ENCODE assay signal across 8 cellular contexts in genomic region chrX:107825698-107826285, GRCh38.
DNase-seq lines count a peak whose midpoint lies in the region; ATAC-seq and TF ChIP-seq lines count a peak whose summit lies in the region.

A gene with protein sequence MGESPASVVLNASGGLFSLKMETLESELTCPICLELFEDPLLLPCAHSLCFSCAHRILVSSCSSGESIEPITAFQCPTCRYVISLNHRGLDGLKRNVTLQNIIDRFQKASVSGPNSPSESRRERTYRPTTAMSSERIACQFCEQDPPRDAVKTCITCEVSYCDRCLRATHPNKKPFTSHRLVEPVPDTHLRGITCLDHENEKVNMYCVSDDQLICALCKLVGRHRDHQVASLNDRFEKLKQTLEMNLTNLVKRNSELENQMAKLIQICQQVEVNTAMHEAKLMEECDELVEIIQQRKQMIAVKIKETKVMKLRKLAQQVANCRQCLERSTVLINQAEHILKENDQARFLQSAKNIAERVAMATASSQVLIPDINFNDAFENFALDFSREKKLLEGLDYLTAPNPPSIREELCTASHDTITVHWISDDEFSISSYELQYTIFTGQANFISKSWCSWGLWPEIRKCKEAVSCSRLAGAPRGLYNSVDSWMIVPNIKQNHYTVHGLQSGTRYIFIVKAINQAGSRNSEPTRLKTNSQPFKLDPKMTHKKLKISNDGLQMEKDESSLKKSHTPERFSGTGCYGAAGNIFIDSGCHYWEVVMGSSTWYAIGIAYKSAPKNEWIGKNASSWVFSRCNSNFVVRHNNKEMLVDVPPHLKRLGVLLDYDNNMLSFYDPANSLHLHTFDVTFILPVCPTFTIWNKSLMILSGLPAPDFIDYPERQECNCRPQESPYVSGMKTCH (plus strand): TSS chrX:107825866. CDS start chrX:107826427, 561 bp downstream.

- no peaks in the 10 kb centered on the region for H4K20me1 ChIP-seq in MM.1S (ENCODE audit: insufficient read depth, low read length)

- H3K27ac ChIP-seq in C4-2B (peak within 1 kb of the TSS; percentile 94), MM.1S (ENCODE audit: low read length) (no peak within 1 kb of the TSS; the same call in 1 of the 2 replicates)

- 0 out of 2 replicates have a peak, but pooled peaks cover 5% of the 10 kb centered on the region for H3K4me1 ChIP-seq in MM.1S (ENCODE audit: low read length)

- no peaks in the 10 kb centered on the region for H3F3A ChIP-seq in MM.1S (ENCODE audit: insufficient read depth, low read length)

- no peaks in the 10 kb centered on the region for H3K36me3 Mint-ChIP-seq in memory B cell

- H3K9me3 Mint-ChIP-seq in memory B cell, result no peaks in the 10 kb centered on the region

- peak within 1 kb of the TSS; percentile 56; the same call in 1 of the 2 replicates for H2AFZ ChIP-seq in MM.1S (ENCODE audit: low read length)

- H3K9me3 ChIP-seq in MM.1S (replicated peaks; ENCODE audit: insufficient read depth, low read length), result no peaks in the 10 kb centered on the region

- peak within 1 kb of the TSS; percentile 48; the same call in 1 of the 2 replicates for H3K9ac ChIP-seq in MM.1S (ENCODE audit: low read length)

- H3K4me3 ChIP-seq in MM.1S (ENCODE audit: low read length), result peak within 1 kb of the TSS; percentile 68

- TF ChIP-seq CTCF in C4-2B (conservative IDR thresholded peaks at IDR 0.05), result no peak
- TF ChIP-seq CTCF in MM.1S (IDR thresholded peaks at IDR 0.05; ENCODE audit: low read length), result no peak

- H3K79me2 ChIP-seq in MM.1S (ENCODE audit: low read length), result no peaks in the 10 kb centered on the region

- H3K4me3 Mint-ChIP-seq in memory B cell, result peak within 1 kb of the TSS; percentile 87

- no peaks in the 10 kb centered on the region for H3K27me3 ChIP-seq in MM.1S (replicated peaks; ENCODE audit: insufficient read depth, low read length)

- no peaks in the 10 kb centered on the region for H3K9me2 ChIP-seq in MM.1S (replicated peaks; ENCODE audit: insufficient read depth, low read length)

- no peaks in the 10 kb centered on the region for H3K36me3 ChIP-seq in MM.1S (replicated peaks; ENCODE audit: insufficient read depth, low read length)

- peak within 1 kb of the TSS; percentile 81 for H3K27ac Mint-ChIP-seq in memory B cell

- ATAC-seq in GM21528 (IDR thresholded peaks at IDR 0.05; ENCODE audit: low FRiP score, unreplicated experiment) (peak; percentile 40), memory B cell (ENCODE audit: low read depth) (peak; percentile 57)

- peaks cover 14% of the 10 kb centered on the region for H3K4me1 Mint-ChIP-seq in memory B cell

- DNase-seq in MM.1S, result peak; percentile 46
- peak; percentile 47 for DNase-seq in activated CD4-positive, alpha-beta T cell treated with anti-CD3 and anti-CD28 coated beads, Interleukin-2, amount 50 U/mL, for 1 hour
- peak; percentile 35 for DNase-seq in effector CD4-positive, alpha-beta T cell
- peak; percentile 5 to 23 for DNase-seq in memory B cell (ENCODE audit: low spot score in 2 of 2)
- DNase-seq in stimulated activated CD8-positive, alpha-beta memory T cell treated with anti-CD3 and anti-CD28 coated beads, Interleukin-15, amount 100 ng/mL, for 1 hour (ENCODE audit: low read depth), result peak; percentile 8
- no peak for DNase-seq in NOMO-1 treated with dmso at 0.1 percent for 144 hours (lab: John Stamatoyannopoulos, UW; ENCODE audit: unreplicated experiment)

- H3K27me3 Mint-ChIP-seq in memory B cell, result peaks cover 4% of the 10 kb centered on the region

- H3K4me2 ChIP-seq in MM.1S (ENCODE audit: low read depth, low read length), result peak within 1 kb of the TSS; percentile 60; the same call in 1 of the 2 replicates
